1 cellular context compared by ENCODE assay signal in the genomic region with DNA sequence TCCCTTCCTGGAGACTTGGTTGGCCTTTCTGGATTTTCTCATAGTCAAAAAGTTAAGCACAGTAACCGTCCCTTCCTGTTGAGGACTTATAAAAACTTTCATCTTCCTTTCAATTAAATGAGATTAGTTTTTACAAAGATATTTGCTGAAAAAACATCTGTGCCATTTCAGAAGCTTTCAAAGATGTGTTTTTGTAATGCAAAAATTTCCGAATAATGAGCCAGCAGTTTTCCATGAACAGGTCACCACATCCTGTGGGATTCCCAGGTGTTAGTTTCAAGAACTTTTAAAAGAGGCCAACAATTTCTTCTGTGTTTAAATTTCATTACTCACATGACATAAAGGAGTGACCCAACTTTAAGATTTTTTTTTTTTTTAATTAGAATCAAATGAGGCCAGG.
TF ChIP-seq lines count a peak whose summit lies in the region.

No MANE protein-coding gene starts in this region.

TF ChIP-seq in GM23338, 12 proteins besides CTCF, POLR2A, EP300 and RAD21 (continued from another document):
- no peak for TF ChIP-seq ZNF331 (CRISPR knock-in tag; IDR thresholded peaks at IDR 0.05; ENCODE audit: low read depth)
- TF ChIP-seq EZH2phosphoT487 (IDR thresholded peaks at IDR 0.05; ENCODE audit: unreplicated experiment), result no peak
